ENCODE assay signal across 2 cellular contexts in genomic region chr12:7369274-7369729, GRCh38.
TF ChIP-seq lines count a peak whose summit lies in the region.

No MANE protein-coding gene starts in this region.

TF ChIP-seq in IMR-90, 13 proteins besides CTCF, POLR2A, EP300 and RAD21 (continued from another document):
- TF ChIP-seq USF2 (IDR thresholded peaks at IDR 0.05; ENCODE audit: low read depth, low read length) (no peak), RCOR1 (IDR thresholded peaks at IDR 0.05; ENCODE audit: insufficient replicate concordance, low read length) (no peak), CEBPB (IDR thresholded peaks at IDR 0.05; ENCODE audit: low read depth, low read length) (no peak), MAFK (IDR thresholded peaks at IDR 0.05; ENCODE audit: low read depth, low read length) (no peak), NFE2L2 (IDR thresholded peaks at IDR 0.05; ENCODE audit: low read depth, low read length) (no peak), CHD1 (IDR thresholded peaks at IDR 0.05; ENCODE audit: low read depth, low read length) (no peak), RFX5 (IDR thresholded peaks at IDR 0.05; ENCODE audit: low read depth, low read length) (no peak), MAZ (IDR thresholded peaks at IDR 0.05; ENCODE audit: borderline replicate concordance, low read depth, low read length) (no peak), MXI1 (IDR thresholded peaks at IDR 0.05; ENCODE audit: borderline replicate concordance, low read depth, low read length) (no peak)
TF ChIP-seq in IMR-90: peak in this region for 0.

TF ChIP-seq in WTC11, 78 proteins besides CTCF, POLR2A, EP300 and RAD21 (continued from another document):
- no peak for TF ChIP-seq ZMAT4 (CRISPR knock-in tag; IDR thresholded peaks at IDR 0.05)
- TF ChIP-seq HMGA2 (CRISPR knock-in tag; IDR thresholded peaks at IDR 0.05): no peak
- no peak for TF ChIP-seq KAT7 (CRISPR knock-in tag; IDR thresholded peaks at IDR 0.05; ENCODE audit: borderline replicate concordance)
- TF ChIP-seq ARID4B (CRISPR knock-in tag; IDR thresholded peaks at IDR 0.05; ENCODE audit: borderline replicate concordance): no peak
- TF ChIP-seq ERG (CRISPR knock-in tag; IDR thresholded peaks at IDR 0.05): no peak
- no peak for TF ChIP-seq ZNF121 (CRISPR knock-in tag; IDR thresholded peaks at IDR 0.05)
- TF ChIP-seq TEAD4 (CRISPR knock-in tag; IDR thresholded peaks at IDR 0.05): no peak
- no peak for TF ChIP-seq SMAD4 (CRISPR knock-in tag; IDR thresholded peaks at IDR 0.05)
- TF ChIP-seq MYBL2 (CRISPR knock-in tag; IDR thresholded peaks at IDR 0.05): no peak
- TF ChIP-seq HMGXB4 (CRISPR knock-in tag; IDR thresholded peaks at IDR 0.05): no peak
